Comparison of ENCODE assay signal across 17 cellular contexts in the genomic region with DNA sequence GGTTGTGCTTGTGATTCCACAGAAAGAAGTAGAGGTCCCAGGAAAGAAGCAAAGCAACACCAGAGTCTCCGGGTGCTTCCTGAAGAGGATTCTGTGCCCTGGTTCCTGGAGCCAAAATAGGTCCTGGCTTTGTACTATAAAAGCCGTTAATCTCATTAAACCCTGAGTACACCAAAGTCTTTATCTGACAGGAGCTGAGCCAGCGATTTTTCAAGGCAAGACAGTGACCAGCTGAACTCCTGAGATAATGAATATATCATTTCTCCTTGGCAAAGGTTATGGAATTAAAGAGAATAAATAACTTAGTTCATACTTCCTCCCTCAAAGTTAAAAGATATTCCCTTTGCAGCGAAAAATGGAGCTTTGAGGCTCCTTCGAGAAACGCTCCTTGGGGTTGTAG.
"Had no signal": no experiment of that assay in that cellular context is flagged by ENCODE, and none has a peak within 500 bp of the region (broad histone marks: within the 10 kb centered on the region; RNA-seq: fewer than 3 reads in every experiment).

No MANE protein-coding gene starts in this region.

- H3K9me3 ChIP-seq: gastrocnemius medialis, heart right ventricle, psoas muscle, spleen, thoracic aorta had no signal

- DNase-seq: activated CD4-positive, alpha-beta memory T cell treated with anti-CD3 and anti-CD28 coated beads for 36 hours; activated CD8-positive, alpha-beta memory T cell treated with anti-CD3 and anti-CD28 coated beads, Interleukin-2, amount 10 ng/mL, durations not matched to agents 7 days and 5 days; activated effector memory CD4-positive, alpha-beta T cell treated with anti-CD3 and anti-CD28 coated beads, Interleukin-2, amount 50 U/mL, for 16 hours; activated T-cell treated with anti-CD3 and anti-CD28 coated beads, Interleukin-2, amount 50 U/mL, for 4 hours; amniotic stem cell; dorsolateral prefrontal cortex; endodermal cell; gastrocnemius medialis; heart right ventricle; mesendoderm; psoas muscle; spleen; stimulated activated naive CD8-positive, alpha-beta T cell treated with anti-CD3 and anti-CD28 coated beads, Interleukin-15, amount 100 ng/mL, for 72 hours had no signal

- ATAC-seq: activated CD8-positive, alpha-beta memory T cell treated with anti-CD3 and anti-CD28 coated beads, Interleukin-2, amount 10 ng/mL, durations not matched to agents 7 days and 5 days; activated naive CD4-positive, alpha-beta T cell treated with anti-CD3 and anti-CD28 coated beads, Interleukin-2, amount 50 U/mL, for 72 hours; activated T-cell treated with anti-CD3 and anti-CD28 coated beads, Interleukin-2, amount 50 U/mL, for 4 hours; gastrocnemius medialis; heart right ventricle; natural killer cell treated with Interleukin-12 subunit alpha and Interleukin-12 subunit beta and Interleukin-15 and Interleukin-18, amount 100 ng/mL, for 72 hours; psoas muscle; sciatic nerve; stimulated activated naive CD8-positive, alpha-beta T cell treated with anti-CD3 and anti-CD28 coated beads, Interleukin-15, amount 100 ng/mL, for 72 hours had no signal

- H3K4me3 ChIP-seq: dorsolateral prefrontal cortex, gastrocnemius medialis, heart right ventricle, psoas muscle, spleen, thoracic aorta had no signal

- H3K27ac ChIP-seq: dorsolateral prefrontal cortex, gastrocnemius medialis, psoas muscle had no signal

- H3K27me3 ChIP-seq: dorsolateral prefrontal cortex, gastrocnemius medialis, heart right ventricle, spleen had no signal
